7 cellular contexts compared by ENCODE assay signal in the genomic region with DNA sequence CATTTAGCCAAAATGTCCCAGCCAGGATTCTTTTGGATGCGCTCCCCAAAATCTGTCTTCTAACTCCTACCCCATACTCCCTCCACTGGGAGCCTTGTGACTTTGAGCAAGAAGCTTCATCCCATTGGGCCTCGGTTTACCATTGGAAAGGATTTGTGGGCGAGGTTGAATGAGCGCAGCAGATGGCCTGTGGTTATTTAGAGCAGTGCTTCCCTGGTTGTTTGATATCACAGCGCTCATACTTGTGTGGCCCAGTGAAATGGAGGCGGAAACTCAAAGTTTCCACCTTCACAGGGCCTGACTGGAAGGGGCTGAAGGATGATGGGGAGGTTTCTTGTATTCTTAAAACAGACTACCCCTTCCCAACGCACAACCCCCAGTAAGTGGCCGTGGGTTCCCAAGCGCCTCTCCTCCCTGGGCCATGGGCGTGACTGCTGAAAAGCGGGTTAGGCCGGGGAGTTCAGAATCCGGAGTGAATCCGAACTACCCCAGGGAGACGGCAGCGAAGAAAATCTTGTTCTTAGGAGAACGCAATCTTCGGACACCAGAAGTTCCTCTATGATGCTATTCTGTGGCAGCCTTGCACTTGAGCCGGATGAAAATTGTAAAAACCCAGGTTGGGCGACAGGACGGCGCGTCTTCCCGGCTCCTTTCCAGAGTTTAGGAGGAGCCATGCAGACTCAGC. TPM values are rescaled to one million over a fixed set of nuclear protein-coding genes. Genes with fewer than 3 reads are reported as not detected.
DNase-seq lines count a peak whose midpoint lies in the region; ATAC-seq and TF ChIP-seq lines count a peak whose summit lies in the region.

No MANE protein-coding gene starts in this region.

- H3K27me3 ChIP-seq in HUES48 (ENCODE audit: control insufficient read depth, insufficient read depth, low read length), result peaks cover 22% of the 10 kb centered on the region; the same call in 1 of the 2 replicates

- H3K9me3 ChIP-seq in HUES48 (ENCODE audit: control insufficient read depth, insufficient read depth, low read length), result no peaks in the 10 kb centered on the region

- DNase-seq in DMS 273 treated with DMSO at 0.1 percent for 48 hours (lab: John Stamatoyannopoulos, UW) (peak; percentile 25), foreskin melanocyte (peak; percentile 60), skeletal muscle cell (ENCODE audit: low read depth) (no peak), activated gamma-delta T cell (lab: John Stamatoyannopoulos, UW) (no peak)
- peak; percentile 52 for DNase-seq in activated CD8-positive, alpha-beta T cell treated with anti-CD3 and anti-CD28 coated beads for 36 hours

- peaks cover 12% of the 10 kb centered on the region for H3K4me1 ChIP-seq in HUES48 (ENCODE audit: control insufficient read depth, insufficient read depth, low read length)

- intact Hi-C loops in activated CD8-positive, alpha-beta T cell treated with anti-CD3 and anti-CD28 coated beads for 36 hours (cut with micrococcal nuclease), result no loop called here

- H3K27ac Mint-ChIP-seq in activated CD8-positive, alpha-beta T cell treated with anti-CD3 and anti-CD28 coated beads for 36 hours, result peak overlapping the region; percentile 98

- H3K4me3 Mint-ChIP-seq in activated CD8-positive, alpha-beta T cell treated with anti-CD3 and anti-CD28 coated beads for 36 hours, result peak overlapping the region; percentile 89

- peaks cover 56% of the 10 kb centered on the region for H3K36me3 ChIP-seq in HUES48 (ENCODE audit: control insufficient read depth, insufficient read depth, low read length)

- H3K4me3 ChIP-seq in HUES48 (ENCODE audit: low read depth, low read length), result peak overlapping the region; percentile 97
- peak overlapping the region; percentile 76 for H3K4me3 ChIP-seq in skeletal muscle cell (ENCODE audit: low read depth, low read length)

- H3K9me3 Mint-ChIP-seq in activated CD8-positive, alpha-beta T cell treated with anti-CD3 and anti-CD28 coated beads for 36 hours, result no peaks in the 10 kb centered on the region

- peaks cover 55% of the 10 kb centered on the region for H3K4me1 Mint-ChIP-seq in activated CD8-positive, alpha-beta T cell treated with anti-CD3 and anti-CD28 coated beads for 36 hours (ENCODE audit: low read depth)

- H3K36me3 Mint-ChIP-seq in activated CD8-positive, alpha-beta T cell treated with anti-CD3 and anti-CD28 coated beads for 36 hours (ENCODE audit: low read depth), result peaks cover 57% of the 10 kb centered on the region

- peak; percentile 3 for ATAC-seq in activated CD8-positive, alpha-beta T cell treated with anti-CD3 and anti-CD28 coated beads for 36 hours
- ATAC-seq in GM18520 (IDR thresholded peaks at IDR 0.05; ENCODE audit: unreplicated experiment), result no peak

- no peaks in the 10 kb centered on the region for H3K27me3 Mint-ChIP-seq in activated CD8-positive, alpha-beta T cell treated with anti-CD3 and anti-CD28 coated beads for 36 hours

- POLR2A ChIA-PET in activated CD8-positive, alpha-beta T cell treated with anti-CD3 and anti-CD28 coated beads for 36 hours (lab: Charles Lee), result interaction anchor here (0.5 to 17.7 kb wide), 16 partner anchors 4 to 525 kb away, joined by 3 to 234 read pairs (median 10); a partner anchor contains a TSS

- peak overlapping the region; percentile 77 for H3K9ac ChIP-seq in HUES48 (ENCODE audit: low read depth, low read length)

- peak overlapping the region; percentile 98 for H3K27ac ChIP-seq in HUES48 (ENCODE audit: low read depth, low read length)

- no peak for TF ChIP-seq CTCF in activated CD8-positive, alpha-beta T cell treated with anti-CD3 and anti-CD28 coated beads for 36 hours (IDR thresholded peaks at IDR 0.05)

- CTCF ChIA-PET in activated CD8-positive, alpha-beta T cell treated with anti-CD3 and anti-CD28 coated beads for 36 hours (lab: Charles Lee), result interaction anchor here (1.0 to 7.9 kb wide), 5 partner anchors 11 to 26 kb away, joined by 3 to 69 read pairs (median 4); a partner anchor contains a TSS

RNA-seq across cellular contexts. Expression of a gene that starts 1.2 kb away (rescaled TPM):
- total RNA-seq in activated CD8-positive, alpha-beta T cell treated with anti-CD3 and anti-CD28 coated beads for 36 hours, result 100 to 1,000 TPM; 518 to 536 TPM

RNA-seq across cellular contexts. Expression of a gene that starts 13.4 kb away (rescaled TPM):
- 10 to 100 TPM; 68.5 to 71.7 TPM for total RNA-seq in activated CD8-positive, alpha-beta T cell treated with anti-CD3 and anti-CD28 coated beads for 36 hours

RNA-seq across cellular contexts. Expression of a gene that starts 17.0 kb away (rescaled TPM):
- 10 to 100 TPM; 48.2 to 51.1 TPM for total RNA-seq in activated CD8-positive, alpha-beta T cell treated with anti-CD3 and anti-CD28 coated beads for 36 hours

RNA-seq across cellular contexts. Expression of a gene that starts 51.4 kb away (rescaled TPM):
- under 1 TPM; 0.07 to 0.09 TPM for total RNA-seq in activated CD8-positive, alpha-beta T cell treated with anti-CD3 and anti-CD28 coated beads for 36 hours

Comparison
In these comparisons a context has a peak if more than half of its experiments do, and no peak if none do; other contexts are left out.
1. DNase-seq: peak in DMS 273 treated with DMSO at 0.1 percent for 48 hours (single experiment), activated CD8-positive, alpha-beta T cell treated with anti-CD3 and anti-CD28 coated beads for 36 hours (single experiment) and foreskin melanocyte (single experiment); none in skeletal muscle cell (single experiment) and activated gamma-delta T cell (single experiment).